In the genomic region with DNA sequence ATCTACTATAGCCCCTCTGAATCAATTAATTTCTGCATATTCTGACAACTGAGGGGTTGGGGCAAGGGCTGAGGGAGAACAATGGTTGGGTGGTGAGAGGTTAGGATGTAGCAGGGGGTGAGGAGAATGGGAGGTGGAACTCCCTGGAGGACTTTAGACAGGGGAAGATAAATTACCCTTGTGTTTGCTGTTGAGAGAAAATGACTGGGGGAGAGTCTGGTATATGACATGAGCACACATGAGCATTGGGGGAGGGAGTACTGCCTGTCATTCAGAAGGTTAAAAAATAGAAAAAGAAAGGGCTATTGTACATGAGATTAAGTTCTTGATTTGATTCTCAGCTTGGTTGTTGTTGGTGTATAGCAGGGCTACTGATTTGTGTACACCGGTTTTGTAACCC, we compare ENCODE assay signal across 17 cellular contexts. TPM values are rescaled to one million over a fixed set of nuclear protein-coding genes. Genes with fewer than 3 reads are reported as not detected.
"Had no signal": no experiment of that assay in that cellular context is flagged by ENCODE, and none has a peak within 500 bp of the region (broad histone marks: within the 10 kb centered on the region; RNA-seq: fewer than 3 reads in every experiment).

No MANE protein-coding gene starts in this region.

- H3K36me3 ChIP-seq: breast epithelium, esophagus muscularis mucosa, heart left ventricle, upper lobe of left lung had no signal

- DNase-seq: activated CD4-positive, alpha-beta T cell treated with anti-CD3 and anti-CD28 coated beads for 1 hour; activated CD4-positive, alpha-beta T cell treated with anti-CD3 and anti-CD28 coated beads, Interleukin-2, amount 50 U/mL, for 1 hour; activated CD8-positive, alpha-beta T cell treated with anti-CD3 and anti-CD28 coated beads, Interleukin-2, amount 10 ng/mL, durations not matched to agents 7 days and 5 days; effector memory CD8-positive, alpha-beta T cell; heart left ventricle; right cardiac atrium; stimulated activated CD4-positive, alpha-beta T cell treated with anti-CD3 and anti-CD28 coated beads, Interleukin-12 subunit alpha, Interleukin-12 subunit beta, amount 100 ng/mL, for 4 hours; stimulated activated CD4-positive, alpha-beta T cell treated with anti-CD3 and anti-CD28 coated beads, Interleukin-4, amount 100 ng/mL, for 4 hours; stimulated activated naive CD8-positive, alpha-beta T cell treated with anti-CD3 and anti-CD28 coated beads, Interleukin-15, Interleukin-2, amounts not matched to agents 100 U/mL and 50 U/mL, for 24 hours; upper lobe of left lung had no signal

- H3K4me3 ChIP-seq: breast epithelium, esophagus muscularis mucosa, heart left ventricle, upper lobe of left lung had no signal

- H3K27ac Mint-ChIP-seq: activated CD8-positive, alpha-beta T cell treated with anti-CD3 and anti-CD28 coated beads, Interleukin-2, amount 10 ng/mL, durations not matched to agents 7 days and 5 days; activated naive CD4-positive, alpha-beta T cell treated with anti-CD3 and anti-CD28 coated beads, Interleukin-2, amount 50 U/mL, for 72 hours; effector memory CD8-positive, alpha-beta T cell; memory B cell; nephron had no signal

- H3K4me1 ChIP-seq: breast epithelium, esophagus muscularis mucosa, heart left ventricle, parathyroid adenoma, upper lobe of left lung had no signal

- H3K9ac ChIP-seq: parathyroid adenoma had no signal

- H3K27me3 Mint-ChIP-seq: central memory CD8-positive, alpha-beta T cell; effector memory CD8-positive, alpha-beta T cell had no signal

- ATAC-seq: activated CD8-positive, alpha-beta T cell treated with anti-CD3 and anti-CD28 coated beads, Interleukin-2, amount 10 ng/mL, durations not matched to agents 7 days and 5 days; activated naive CD4-positive, alpha-beta T cell treated with anti-CD3 and anti-CD28 coated beads, Interleukin-2, amount 50 U/mL, for 72 hours; effector memory CD8-positive, alpha-beta T cell; heart left ventricle; right cardiac atrium; stimulated activated naive CD8-positive, alpha-beta T cell treated with anti-CD3 and anti-CD28 coated beads, Interleukin-15, Interleukin-2, amounts not matched to agents 100 U/mL and 50 U/mL, for 24 hours had no signal

- H3K27me3 ChIP-seq: breast epithelium, esophagus muscularis mucosa, heart left ventricle, upper lobe of left lung had no signal

- H3K4me1 Mint-ChIP-seq: central memory CD8-positive, alpha-beta T cell; memory B cell had no signal

- H2AFZ ChIP-seq: parathyroid adenoma had no signal

- H3K4me3 Mint-ChIP-seq: activated CD8-positive, alpha-beta T cell treated with anti-CD3 and anti-CD28 coated beads, Interleukin-2, amount 10 ng/mL, durations not matched to agents 7 days and 5 days; central memory CD8-positive, alpha-beta T cell; effector memory CD8-positive, alpha-beta T cell; memory B cell; nephron had no signal

- H3K9me3 ChIP-seq: breast epithelium, esophagus muscularis mucosa, upper lobe of left lung had no signal

- H3K27ac ChIP-seq: breast epithelium, esophagus muscularis mucosa, heart left ventricle, parathyroid adenoma, upper lobe of left lung had no signal

RNA-seq across cellular contexts. Expression of gene PAPPA, which starts 37.2 kb away (rescaled TPM):
- total RNA-seq: activated CD8-positive, alpha-beta T cell treated with anti-CD3 and anti-CD28 coated beads, Interleukin-2, amount 10 ng/mL, durations not matched to agents 7 days and 5 days had no signal
